Comparison of ENCODE assay signal across 9 cellular contexts in the genomic region with DNA sequence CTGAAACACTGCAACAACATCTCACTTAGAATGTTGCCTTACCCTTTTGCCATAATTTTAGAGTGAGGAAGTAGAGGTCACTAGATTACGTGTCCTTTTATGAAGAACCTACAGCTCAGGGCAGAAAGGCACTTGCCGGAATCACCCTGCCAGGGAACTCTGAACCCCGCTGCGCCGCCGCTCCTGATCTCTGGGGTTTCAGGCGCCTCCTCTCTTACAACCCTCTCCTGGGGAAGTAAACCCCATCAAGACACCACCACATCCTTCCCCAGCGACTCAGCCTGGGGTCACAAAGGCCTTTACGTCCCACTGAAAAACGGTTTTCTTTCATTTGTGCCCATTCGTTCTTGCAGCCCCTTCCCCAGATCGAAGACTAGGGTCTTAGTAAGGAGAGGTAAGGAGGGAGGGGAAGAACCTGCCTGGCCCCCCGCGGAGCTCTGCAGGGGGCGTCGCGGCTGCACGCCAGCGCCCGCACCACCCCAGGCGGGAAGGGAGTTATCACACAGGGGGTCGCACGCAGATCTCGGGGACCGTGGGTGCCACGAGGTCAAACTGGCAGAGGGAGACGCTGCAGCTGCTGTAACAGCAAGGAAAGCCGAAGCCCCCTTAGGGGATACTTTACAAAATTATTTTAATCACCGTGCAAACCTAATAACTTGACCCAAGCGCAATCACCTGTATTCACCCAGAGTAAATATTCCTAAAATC. TPM values are rescaled to one million over a fixed set of nuclear protein-coding genes. Genes with fewer than 3 reads are reported as not detected.
A peak's percentile ranks its signal among the peaks of the same experiment; 100 is the strongest.
DNase-seq lines count a peak whose midpoint lies in the region; ATAC-seq and TF ChIP-seq lines count a peak whose summit lies in the region.
"Had no signal": no experiment of that assay in that cellular context is flagged by ENCODE, and none has a peak within 500 bp of the region (broad histone marks: within the 10 kb centered on the region; RNA-seq: fewer than 3 reads in every experiment).

No MANE protein-coding gene starts in this region.

- no peak for TF ChIP-seq CTCF in liver (IDR thresholded peaks at IDR 0.05; ENCODE audit: low read depth, low read length, missing input control)
- no peak for TF ChIP-seq CTCF in stomach (IDR thresholded peaks at IDR 0.05)
- TF ChIP-seq CTCF in GM13976 (IDR thresholded peaks at IDR 0.05; ENCODE audit: borderline replicate concordance, control extremely low read depth, extremely low read depth, insufficient read depth, missing control alignments): no peak

- TF ChIP-seq EP300 in stomach (IDR thresholded peaks at IDR 0.05): no peak

- no peaks in the 10 kb centered on the region for H3K36me3 ChIP-seq in liver (ENCODE audit: control insufficient read depth in 4 of 4, insufficient read depth in 3 of 4, low read depth in 1 of 4, low read length in 3 of 4)
- no peaks in the 10 kb centered on the region for H3K36me3 ChIP-seq in stomach

- peaks cover 73% of the 10 kb centered on the region for H3K27me3 Mint-ChIP-seq in activated CD4-positive, alpha-beta T cell treated with anti-CD3 and anti-CD28 coated beads, Interleukin-2, amount 10 ng/mL, durations not matched to agents 24 days and 14 days
- H3K27me3 Mint-ChIP-seq in activated T-helper 2 cell treated with anti-CD3 and anti-CD28 coated beads, Interferon-gamma antibody, Interleukin-2, Interleukin-4, amounts not matched to agents 10 μg/mL and 5 μg/mL and 100 μg/mL, durations not matched to agents 14 hours and 24 hours and 36 hours (ENCODE audit: low read depth): peaks cover 83% of the 10 kb centered on the region

- no peak for ATAC-seq in HG02610 (IDR thresholded peaks at IDR 0.05; ENCODE audit: unreplicated experiment)

- peak overlapping the region; percentile 78 for H3K4me3 Mint-ChIP-seq in activated CD4-positive, alpha-beta T cell treated with anti-CD3 and anti-CD28 coated beads, Interleukin-2, amount 10 ng/mL, durations not matched to agents 24 days and 14 days
- peak overlapping the region; percentile 64 for H3K4me3 Mint-ChIP-seq in activated T-helper 2 cell treated with anti-CD3 and anti-CD28 coated beads, Interferon-gamma antibody, Interleukin-2, Interleukin-4, amounts not matched to agents 10 μg/mL and 5 μg/mL and 100 μg/mL, durations not matched to agents 14 hours and 24 hours and 36 hours (ENCODE audit: low read depth)

- intact Hi-C loops in activated CD4-positive, alpha-beta T cell treated with anti-CD3 and anti-CD28 coated beads, Interleukin-2, amount 10 ng/mL, durations not matched to agents 24 days and 14 days (cut with micrococcal nuclease): loop anchor here (1.0 to 10.0 kb wide), 3 partner anchors 25 to 294 kb away; a partner anchor contains a TSS
- intact Hi-C loops in activated T-helper 2 cell treated with anti-CD3 and anti-CD28 coated beads, Interferon-gamma antibody, Interleukin-2, Interleukin-4, amounts not matched to agents 10 μg/mL and 5 μg/mL and 100 μg/mL, durations not matched to agents 14 hours and 24 hours and 36 hours (cut with micrococcal nuclease): loop anchor here (1.0 to 2.0 kb wide), 2 partner anchors 25 to 81 kb away; no protein-coding TSS in a partner anchor
- intact Hi-C loops in stomach (cut with DNase I; ENCODE audit: low total_unique reads): no loop called here

- peak overlapping the region; percentile 15 to 69 for H3K9ac ChIP-seq in liver (ENCODE audit: low read depth in 1 of 2, low read length in 2 of 2)

- H3K4me1 ChIP-seq in liver (ENCODE audit: control insufficient read depth in 4 of 4, insufficient read depth in 4 of 4, low read length in 3 of 4): peaks cover 2 to 27% (median 10%) of the 10 kb centered on the region in 4 donors
- H3K4me1 ChIP-seq in stomach: peaks cover 13 to 52% (median 34%) of the 10 kb centered on the region in 4 donors
- H3K4me1 ChIP-seq: foreskin keratinocyte had no signal

- H3K9me3 Mint-ChIP-seq in activated CD4-positive, alpha-beta T cell treated with anti-CD3 and anti-CD28 coated beads, Interleukin-2, amount 10 ng/mL, durations not matched to agents 24 days and 14 days: peaks cover 9% of the 10 kb centered on the region
- peaks cover 9% of the 10 kb centered on the region for H3K9me3 Mint-ChIP-seq in activated T-helper 2 cell treated with anti-CD3 and anti-CD28 coated beads, Interferon-gamma antibody, Interleukin-2, Interleukin-4, amounts not matched to agents 10 μg/mL and 5 μg/mL and 100 μg/mL, durations not matched to agents 14 hours and 24 hours and 36 hours

- H3K27ac Mint-ChIP-seq in activated CD4-positive, alpha-beta T cell treated with anti-CD3 and anti-CD28 coated beads, Interleukin-2, amount 10 ng/mL, durations not matched to agents 24 days and 14 days: no peak overlapping the region
- no peak overlapping the region for H3K27ac Mint-ChIP-seq in activated T-helper 2 cell treated with anti-CD3 and anti-CD28 coated beads, Interferon-gamma antibody, Interleukin-2, Interleukin-4, amounts not matched to agents 10 μg/mL and 5 μg/mL and 100 μg/mL, durations not matched to agents 14 hours and 24 hours and 36 hours

- peak in 1 of 2 donors; percentile 9 for TF ChIP-seq RAD21 in liver (IDR thresholded peaks at IDR 0.05)

- TF ChIP-seq POLR2A in stomach (IDR thresholded peaks at IDR 0.05): no peak

- peak overlapping the region; percentile 11 to 60 (median 22) for H3K4me3 ChIP-seq in liver (ENCODE audit: low read depth in 1 of 3, low read length in 3 of 3)
- H3K4me3 ChIP-seq in stomach: peak overlapping the region; percentile 49 to 58 (median 55)

- H3K27me3 ChIP-seq in liver (ENCODE audit: control insufficient read depth in 4 of 4, insufficient read depth in 4 of 4, low read length in 3 of 4) (no peaks in the 10 kb centered on the region), stomach (peaks cover 0 to 41% (median 24%) of the 10 kb centered on the region in 3 donors)

- no peaks in the 10 kb centered on the region for H3K36me3 Mint-ChIP-seq in activated CD4-positive, alpha-beta T cell treated with anti-CD3 and anti-CD28 coated beads, Interleukin-2, amount 10 ng/mL, durations not matched to agents 24 days and 14 days (ENCODE audit: low read depth)
- no peaks in the 10 kb centered on the region for H3K36me3 Mint-ChIP-seq in activated T-helper 2 cell treated with anti-CD3 and anti-CD28 coated beads, Interferon-gamma antibody, Interleukin-2, Interleukin-4, amounts not matched to agents 10 μg/mL and 5 μg/mL and 100 μg/mL, durations not matched to agents 14 hours and 24 hours and 36 hours (ENCODE audit: low read depth)

- peak; percentile 69 for DNase-seq in activated CD4-positive, alpha-beta T cell treated with anti-CD3 and anti-CD28 coated beads, Interleukin-2, amount 10 ng/mL, durations not matched to agents 24 days and 14 days
- DNase-seq in activated CD4-positive, alpha-beta T cell treated with anti-CD3 and anti-CD28 coated beads for 4 hours: no peak
- no peak for DNase-seq in activated T-helper 2 cell treated with anti-CD3 and anti-CD28 coated beads, Interferon-gamma antibody, Interleukin-2, Interleukin-4, amounts not matched to agents 10 μg/mL and 5 μg/mL and 100 μg/mL, durations not matched to agents 14 hours and 24 hours and 36 hours (ENCODE audit: low spot score)
- no peak for DNase-seq in stomach
- DNase-seq in LoVo (ENCODE audit: low spot score): no peak
- DNase-seq in GM13976 (ENCODE audit: low spot score): no peak
- DNase-seq: foreskin keratinocyte had no signal

- no peak overlapping the region for H3K27ac ChIP-seq in liver (ENCODE audit: low read depth in 1 of 2, low read length in 2 of 2)
- peak overlapping the region in 1 of 5 donors; percentile 9 for H3K27ac ChIP-seq in stomach
- H3K27ac ChIP-seq: foreskin keratinocyte had no signal

- 9% methylated on average over 30 of the region's 30 CpGs for WGBS in liver
- WGBS in stomach, 5 donors: 4 to 14% (median 7%) methylated on average over 26 to 30 of the region's 30 CpGs

- H3K4me1 Mint-ChIP-seq in activated CD4-positive, alpha-beta T cell treated with anti-CD3 and anti-CD28 coated beads, Interleukin-2, amount 10 ng/mL, durations not matched to agents 24 days and 14 days: peaks cover 13% of the 10 kb centered on the region
- H3K4me1 Mint-ChIP-seq in activated T-helper 2 cell treated with anti-CD3 and anti-CD28 coated beads, Interferon-gamma antibody, Interleukin-2, Interleukin-4, amounts not matched to agents 10 μg/mL and 5 μg/mL and 100 μg/mL, durations not matched to agents 14 hours and 24 hours and 36 hours (ENCODE audit: low read depth): peaks cover 13% of the 10 kb centered on the region

- no peaks in the 10 kb centered on the region for H3K9me3 ChIP-seq in liver (ENCODE audit: control insufficient read depth in 4 of 4, low read length in 3 of 4)
- H3K9me3 ChIP-seq in stomach: no peaks in the 10 kb centered on the region

- in situ Hi-C loops in GM13976 (cut with MboI; ENCODE audit: low sequenced_read_pairs, unreplicated experiment): no loop called here

TF ChIP-seq in liver, 16 proteins besides CTCF, POLR2A, EP300 and RAD21 (continues in another document):
- TF ChIP-seq HNF4G (IDR thresholded peaks at IDR 0.05) (no peak), HNF4A (conservative IDR thresholded peaks at IDR 0.05) (no peak), FOXA1 (IDR thresholded peaks at IDR 0.05) (no peak), TAF1 (conservative IDR thresholded peaks at IDR 0.05) (no peak), JUND (IDR thresholded peaks at IDR 0.05) (no peak), YY1 (IDR thresholded peaks at IDR 0.05) (no peak), RXRA (IDR thresholded peaks at IDR 0.05) (no peak), SP1 (IDR thresholded peaks at IDR 0.05) (no peak), EGR1 (IDR thresholded peaks at IDR 0.05; ENCODE audit: low read depth in 2 of 2) (no peak), NR2F2 (IDR thresholded peaks at IDR 0.05) (no peak), FOXA2 (IDR thresholded peaks at IDR 0.05) (no peak)
- TF ChIP-seq, protein P1, sequence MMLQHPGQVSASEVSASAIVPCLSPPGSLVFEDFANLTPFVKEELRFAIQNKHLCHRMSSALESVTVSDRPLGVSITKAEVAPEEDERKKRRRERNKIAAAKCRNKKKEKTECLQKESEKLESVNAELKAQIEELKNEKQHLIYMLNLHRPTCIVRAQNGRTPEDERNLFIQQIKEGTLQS (IDR thresholded peaks at IDR 0.05): no peak

RNA-seq across cellular contexts. Expression of a gene that starts 1.0 kb away (rescaled TPM):
- 0.92 and 1.3 TPM in 2 replicates for total RNA-seq in activated CD4-positive, alpha-beta T cell treated with anti-CD3 and anti-CD28 coated beads, Interleukin-2, amount 10 ng/mL, durations not matched to agents 24 days and 14 days
- total RNA-seq in activated T-helper 2 cell treated with anti-CD3 and anti-CD28 coated beads, Interferon-gamma antibody, Interleukin-2, Interleukin-4, amounts not matched to agents 10 μg/mL and 5 μg/mL and 100 μg/mL, durations not matched to agents 14 hours and 24 hours and 36 hours: 4.5 and 5.1 TPM in 2 replicates
- total RNA-seq in liver: 10 to 100 TPM in 1 of 2 donors, 1 to 10 TPM in 1; 8.0 to 59.3 TPM
- polyA plus RNA-seq in liver: 10 to 100 TPM; 23.5 to 25.7 TPM
- 10 to 100 TPM in 3 of 5 donors, 1 to 10 TPM in 2; 2.3 to 42.4 (median 12.9) TPM for total RNA-seq in stomach
- 10 to 100 TPM in 1 of 3 donors, 1 to 10 TPM in 2; 1.6 to 10.6 (median 2.9) TPM for polyA plus RNA-seq in stomach
- polyA plus RNA-seq: foreskin keratinocyte had no signal
